In the genomic region with DNA sequence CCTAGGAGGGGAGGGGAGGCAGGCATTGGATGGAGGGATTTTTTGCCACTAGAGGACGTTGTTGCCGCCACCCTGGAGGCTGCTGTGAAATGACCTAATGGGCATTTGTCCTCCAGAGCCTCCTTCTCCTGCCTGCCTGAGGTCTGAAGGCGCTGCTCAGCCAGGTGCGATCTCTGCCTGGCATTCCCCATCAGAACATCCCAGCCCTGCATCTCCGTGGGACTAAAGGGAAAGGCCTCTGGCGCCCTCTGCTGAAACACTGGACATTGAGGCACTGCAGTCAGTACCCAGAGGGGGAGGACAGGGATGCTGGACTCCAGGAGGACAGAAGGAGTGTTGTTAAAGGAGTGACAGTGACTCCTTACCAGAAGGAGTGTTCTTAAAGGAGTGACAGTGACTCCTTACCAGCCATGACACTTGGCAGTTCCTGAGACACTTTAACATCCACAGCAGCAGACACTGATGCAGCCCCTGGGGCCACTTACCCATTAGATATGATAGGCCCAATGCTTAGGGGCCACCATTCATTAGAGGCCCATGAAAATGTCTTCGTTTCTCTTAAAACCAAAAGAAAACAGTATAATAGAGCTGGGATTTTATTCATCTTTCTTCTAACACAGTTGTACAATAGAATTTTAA, we compare ENCODE assay signal across 8 cellular contexts. TPM values are rescaled to one million over a fixed set of nuclear protein-coding genes. Genes with fewer than 3 reads are reported as not detected.
A peak's percentile ranks its signal among the peaks of the same experiment; 100 is the strongest.
DNase-seq lines count a peak whose midpoint lies in the region; ATAC-seq and TF ChIP-seq lines count a peak whose summit lies in the region.

No MANE protein-coding gene starts in this region.

- peaks cover 5% of the 10 kb centered on the region for H3K9me3 Mint-ChIP-seq in activated naive CD4-positive, alpha-beta T cell treated with anti-CD3 and anti-CD28 coated beads, Interleukin-2, amount 10 ng/mL, durations not matched to agents 7 days and 5 days

- H3K4me3 ChIP-seq in cardiac muscle cell (no peak overlapping the region), aorta (ENCODE audit: low read length in 2 of 2) (no peak overlapping the region)

- no peak overlapping the region for H3K27ac Mint-ChIP-seq in activated naive CD4-positive, alpha-beta T cell treated with anti-CD3 and anti-CD28 coated beads, Interleukin-2, amount 10 ng/mL, durations not matched to agents 7 days and 5 days

- H3K36me3 ChIP-seq in cardiac muscle cell (no peaks in the 10 kb centered on the region), aorta (ENCODE audit: control insufficient read depth in 1 of 2, insufficient read depth in 2 of 2, low read length in 1 of 2) (no peaks in the 10 kb centered on the region)

- H3K27me3 ChIP-seq in cardiac muscle cell, result no peaks in the 10 kb centered on the region
- no peaks in the 10 kb centered on the region for H3K27me3 ChIP-seq in aorta (ENCODE audit: control insufficient read depth in 1 of 2, insufficient read depth in 2 of 2, low read length in 1 of 2)

- WGBS in aorta, 2 donors, result 37 to 45% methylated on average over 7 of the region's 7 CpGs

- peaks cover 3% of the 10 kb centered on the region for H3K36me3 Mint-ChIP-seq in activated naive CD4-positive, alpha-beta T cell treated with anti-CD3 and anti-CD28 coated beads, Interleukin-2, amount 10 ng/mL, durations not matched to agents 7 days and 5 days

- TF ChIP-seq CTCF in GM12872 (IDR thresholded peaks at IDR 0.05; ENCODE audit: insufficient read depth, low read depth, low read length), result peak; percentile 66
- TF ChIP-seq CTCF in cardiac muscle cell (IDR thresholded peaks at IDR 0.05; ENCODE audit: low read depth, low read length), result peak; percentile 73

- peak; percentile 68 for DNase-seq in 8988T
- peak; percentile 73 for DNase-seq in NCI-H2196 (lab: John Stamatoyannopoulos, UW; ENCODE audit: unreplicated experiment)
- peak; percentile 62 for DNase-seq in activated naive CD4-positive, alpha-beta T cell treated with anti-CD3 and anti-CD28 coated beads, Interleukin-2, amount 10 ng/mL, durations not matched to agents 7 days and 5 days
- peak; percentile 57 to 87 for DNase-seq in cardiac muscle cell (ENCODE audit: low read depth in 1 of 2, low spot score in 1 of 2)
- peak; percentile 47 for DNase-seq in putamen (ENCODE audit: low spot score)
- DNase-seq in aorta, result no peak

- peaks cover 19% of the 10 kb centered on the region for H3K4me1 Mint-ChIP-seq in activated naive CD4-positive, alpha-beta T cell treated with anti-CD3 and anti-CD28 coated beads, Interleukin-2, amount 10 ng/mL, durations not matched to agents 7 days and 5 days

- H3K4me1 ChIP-seq in cardiac muscle cell (ENCODE audit: low read depth), result no peaks in the 10 kb centered on the region
- no peaks in the 10 kb centered on the region for H3K4me1 ChIP-seq in aorta (ENCODE audit: control insufficient read depth in 1 of 2, insufficient read depth in 2 of 2, low read length in 2 of 2)

- ATAC-seq in aorta (ENCODE audit: low FRiP score) (no peak), HG03342 (IDR thresholded peaks at IDR 0.05; ENCODE audit: unreplicated experiment) (no peak)

- H3K4me3 Mint-ChIP-seq in activated naive CD4-positive, alpha-beta T cell treated with anti-CD3 and anti-CD28 coated beads, Interleukin-2, amount 10 ng/mL, durations not matched to agents 7 days and 5 days, result no peak overlapping the region

- H3K9me3 ChIP-seq in cardiac muscle cell (ENCODE audit: low read depth), result no peaks in the 10 kb centered on the region
- no peaks in the 10 kb centered on the region for H3K9me3 ChIP-seq in aorta (ENCODE audit: control insufficient read depth, low read length)

- CTCF ChIA-PET in activated naive CD4-positive, alpha-beta T cell treated with anti-CD3 and anti-CD28 coated beads, Interleukin-2, amount 10 ng/mL, durations not matched to agents 7 days and 5 days (lab: Charles Lee), result interaction anchor here (1.2 to 2.9 kb wide), 3 partner anchors 126 to 177 kb away, joined by 3 to 26 read pairs (median 12); no protein-coding TSS in a partner anchor

- intact Hi-C loops in aorta (cut with DNase I), result loop anchor here in 1 of 2 donors (2.0 kb wide), 1 partner anchor 126 kb away; no protein-coding TSS in a partner anchor

- H3K27me3 Mint-ChIP-seq in activated naive CD4-positive, alpha-beta T cell treated with anti-CD3 and anti-CD28 coated beads, Interleukin-2, amount 10 ng/mL, durations not matched to agents 7 days and 5 days, result peaks cover 4% of the 10 kb centered on the region

- H3K27ac ChIP-seq in cardiac muscle cell, result no peak overlapping the region
- H3K27ac ChIP-seq in aorta (ENCODE audit: low read depth in 1 of 2, low read length in 2 of 2), result no peak overlapping the region

RNA-seq across cellular contexts. Expression of a gene that starts 17.0 kb away (rescaled TPM):
- total RNA-seq in cardiac muscle cell (9.8 and 10.7 TPM in 2 replicates), aorta (10 to 100 TPM in 1 of 2 donors, 1 to 10 TPM in 1; 4.8 to 15.9 TPM)
- polyA plus RNA-seq in cardiac muscle cell (12.1 and 15.8 TPM in 2 replicates), aorta (10 to 100 TPM in 1 of 2 donors, 1 to 10 TPM in 1; 8.6 to 22.5 TPM)

RNA-seq across cellular contexts. Expression of a gene that starts 59.3 kb away (rescaled TPM):
- total RNA-seq in cardiac muscle cell (not detected in 2 replicates), aorta (not detected)
- polyA plus RNA-seq in cardiac muscle cell (0.24 and 0.45 TPM in 2 replicates), aorta (1,000 to 10,000 TPM in 1 of 2 donors, 10 to 100 TPM in 1; 18.8 to 2,211 TPM)

Comparison
In these comparisons a context has a peak if more than half of its experiments do, and no peak if none do; other contexts are left out.
1. DNase-seq: peak in 8988T (single experiment), NCI-H2196 (single experiment), activated naive CD4-positive, alpha-beta T cell treated with anti-CD3 and anti-CD28 coated beads, Interleukin-2, amount 10 ng/mL, durations not matched to agents 7 days and 5 days (single experiment), cardiac muscle cell (2 of 2) and putamen (single experiment); none in aorta (0 of 2).